Comparison of ENCODE assay signal across 27 cellular contexts in genomic region chr11:19740586-19740985, GRCh38. TPM values are rescaled to one million over a fixed set of nuclear protein-coding genes. Genes with fewer than 3 reads are reported as not detected.
DNase-seq lines count a peak whose midpoint lies in the region; ATAC-seq, FAIRE-seq and TF ChIP-seq lines count a peak whose summit lies in the region.
"Had no signal": no experiment of that assay in that cellular context is flagged by ENCODE, and none has a peak within 500 bp of the region (broad histone marks: within the 10 kb centered on the region; RNA-seq: fewer than 3 reads in every experiment).

No MANE protein-coding gene starts in this region.

- no peaks in the 10 kb centered on the region; the same call in 1 of the 2 replicates for H4K20me1 ChIP-seq in K562 (replicated peaks; ENCODE audit: control insufficient read depth, insufficient read depth, low read length)
- H4K20me1 ChIP-seq: BLaER1 had no signal

- no peak for TF ChIP-seq POLR2A in K562 (conservative IDR thresholded peaks at IDR 0.05)
- no peak for TF ChIP-seq POLR2A in sigmoid colon (IDR thresholded peaks at IDR 0.05)

- H3K27ac ChIP-seq in K562 (ENCODE audit: extremely low read depth, low read depth, low read length) (no peak overlapping the region), sigmoid colon (peak overlapping the region in 3 of 4 donors; percentile 75 to 98 (median 97))
- H3K27ac ChIP-seq: BLaER1, SJCRH30 had no signal

- no peak overlapping the region for H3K4me3 ChIP-seq in K562
- H3K4me3 ChIP-seq in sigmoid colon, result no peak overlapping the region
- H3K4me3 ChIP-seq: BLaER1, GM23248, HAP-1, SJCRH30 had no signal

- WGBS in K562 (ENCODE audit: insufficient coverage, low coverage, missing lambda C conversion rate), result 0% methylated on average over 1 of the region's 1 CpG
- 49 to 83% methylated on average over 1 of the region's 1 CpG for WGBS in sigmoid colon, 2 donors

- DNase-seq in NCI-H524 (lab: John Stamatoyannopoulos, UW), result peak; percentile 8 to 37
- DNase-seq in K562 (ENCODE audit: extremely low read depth in 1 of 4, low spot score in 3 of 4), result no peak
- DNase-seq in globus pallidus (ENCODE audit: low spot score), result peak; percentile 58
- DNase-seq in sigmoid colon, result no peak
- DNase-seq in AG08396 (ENCODE audit: low spot score), result no peak
- no peak for DNase-seq in cerebellum (ENCODE audit: low spot score)
- DNase-seq in DMS53 treated with DMSO at 0.1 percent for 48 hours (lab: John Stamatoyannopoulos, UW; ENCODE audit: unreplicated experiment), result no peak
- no peak for DNase-seq in Kasumi-1 (lab: John Stamatoyannopoulos, UW)
- DNase-seq: CD4-positive, alpha-beta T cell; DMS 273 treated with DMSO at 0.1 percent for 48 hours; DND-41; MM.1S; NCI-H1048; NCI-H1436; NCI-H187 treated with DMSO at 0.1 percent for 48 hours; NCI-H2107; NCI-H2227 treated with DMSO at 0.1 percent for 48 hours; NCI-H510A; NCI-H774; OCI-M1; SJCRH30 had no signal

- no peak for ATAC-seq in K562

- no peaks in the 10 kb centered on the region for H3K79me2 ChIP-seq in K562 (ENCODE audit: control insufficient read depth, insufficient read depth, low read length)

- in situ Hi-C loops in K562 (cut with MboI), result loop anchor here (10.0 kb wide), 1 partner anchor 456 kb away; no protein-coding TSS in a partner anchor

- no peak for TF ChIP-seq RAD21 in K562 (CRISPR knock-in tag; conservative IDR thresholded peaks at IDR 0.05 in 1 of 2, IDR thresholded peaks at IDR 0.05 in 1 of 2)

- H3K9me1 ChIP-seq in K562 (ENCODE audit: control insufficient read depth, insufficient read depth, low read length), result no peaks in the 10 kb centered on the region

- FAIRE-seq in K562 (lab: Jason Lieb, UNC), result no peak
- FAIRE-seq: GM12891, RCC 7860 had no signal

- TF ChIP-seq CTCF in K562 (IDR thresholded peaks at IDR 0.05 in 2 of 3, conservative IDR thresholded peaks at IDR 0.05 in 1 of 3; ENCODE audit: insufficient read depth in 2 of 3, low read depth in 1 of 3, low read length in 3 of 3), result no peak
- TF ChIP-seq CTCF in sigmoid colon (IDR thresholded peaks at IDR 0.05), result no peak

- intact Hi-C loops in K562 (cut with micrococcal nuclease) (loop anchor here (10.0 kb wide), 1 partner anchor 164 kb away; no protein-coding TSS in a partner anchor), sigmoid colon (cut with DNase I) (loop anchor here (5.0 to 10.0 kb wide), 2 partner anchors 372 to 426 kb away; no protein-coding TSS in a partner anchor)

- H3K4me2 ChIP-seq in K562 (ENCODE audit: insufficient read depth, low read length), result no peak overlapping the region
- H3K4me2 ChIP-seq: BLaER1 had no signal

- no peak overlapping the region for H3K9ac ChIP-seq in K562 (ENCODE audit: insufficient read depth in 1 of 2, low read depth in 2 of 2, low read length in 2 of 2)
- H3K9ac ChIP-seq: BLaER1 had no signal

- no TSS peak for BruUV-seq in K562 (replicated peaks; lab: Mats Ljungman, UMichigan)

- H3K27me3 ChIP-seq in K562 (ENCODE audit: control insufficient read depth in 2 of 2, insufficient read depth in 2 of 2, low read length in 2 of 2), result peaks cover 0 to 12% of the 10 kb centered on the region in 2 experiments; a peak in 1 of 5 replicates
- H3K27me3 ChIP-seq in sigmoid colon, result no peaks in the 10 kb centered on the region
- H3K27me3 ChIP-seq: BLaER1, SJCRH30 had no signal

- TF ChIP-seq EP300 in K562 (IDR thresholded peaks at IDR 0.05; ENCODE audit: low read length) (no peak), sigmoid colon (IDR thresholded peaks at IDR 0.05) (no peak)

- H3K4me1 ChIP-seq in K562 (replicated peaks in 1 of 2; ENCODE audit: control insufficient read depth in 2 of 2, insufficient read depth in 2 of 2, low read length in 2 of 2) (no peaks in the 10 kb centered on the region), sigmoid colon (peaks cover 0 to 82% (median 53%) of the 10 kb centered on the region in 4 donors)
- H3K4me1 ChIP-seq: Caco-2, HAP-1 had no signal

- H3K9me3 ChIP-seq in K562 (replicated peaks; ENCODE audit: control insufficient read depth, insufficient read depth, low read depth, low read length), result no peaks in the 10 kb centered on the region
- no peaks in the 10 kb centered on the region for H3K9me3 ChIP-seq in sigmoid colon
- H3K9me3 ChIP-seq: BLaER1, Caco-2, HAP-1, SJCRH30 had no signal

- no peak overlapping the region for H2AFZ ChIP-seq in K562 (ENCODE audit: low read depth, low read length)

- CTCF ChIA-PET in K562 (lab: Yijun Ruan, JAX; ENCODE audit: low intra/inter-chr PET ratio), result interaction anchor here (1.0 kb wide), 1 partner anchor 670 kb away, joined by 3 read pairs; no protein-coding TSS in a partner anchor

- POLR2A ChIA-PET in K562 (lab: Yijun Ruan, JAX), result no interaction called here

- no peaks in the 10 kb centered on the region for H3K36me3 ChIP-seq in K562 (ENCODE audit: control insufficient read depth, insufficient read depth, low read length)
- H3K36me3 ChIP-seq in sigmoid colon, result peaks cover 0 to 7% (median 0%) of the 10 kb centered on the region in 4 donors
- H3K36me3 ChIP-seq: BLaER1, HAP-1, SJCRH30 had no signal

TF ChIP-seq in K562, 482 proteins besides CTCF, POLR2A, EP300 and RAD21:
- TF ChIP-seq, protein P1, sequence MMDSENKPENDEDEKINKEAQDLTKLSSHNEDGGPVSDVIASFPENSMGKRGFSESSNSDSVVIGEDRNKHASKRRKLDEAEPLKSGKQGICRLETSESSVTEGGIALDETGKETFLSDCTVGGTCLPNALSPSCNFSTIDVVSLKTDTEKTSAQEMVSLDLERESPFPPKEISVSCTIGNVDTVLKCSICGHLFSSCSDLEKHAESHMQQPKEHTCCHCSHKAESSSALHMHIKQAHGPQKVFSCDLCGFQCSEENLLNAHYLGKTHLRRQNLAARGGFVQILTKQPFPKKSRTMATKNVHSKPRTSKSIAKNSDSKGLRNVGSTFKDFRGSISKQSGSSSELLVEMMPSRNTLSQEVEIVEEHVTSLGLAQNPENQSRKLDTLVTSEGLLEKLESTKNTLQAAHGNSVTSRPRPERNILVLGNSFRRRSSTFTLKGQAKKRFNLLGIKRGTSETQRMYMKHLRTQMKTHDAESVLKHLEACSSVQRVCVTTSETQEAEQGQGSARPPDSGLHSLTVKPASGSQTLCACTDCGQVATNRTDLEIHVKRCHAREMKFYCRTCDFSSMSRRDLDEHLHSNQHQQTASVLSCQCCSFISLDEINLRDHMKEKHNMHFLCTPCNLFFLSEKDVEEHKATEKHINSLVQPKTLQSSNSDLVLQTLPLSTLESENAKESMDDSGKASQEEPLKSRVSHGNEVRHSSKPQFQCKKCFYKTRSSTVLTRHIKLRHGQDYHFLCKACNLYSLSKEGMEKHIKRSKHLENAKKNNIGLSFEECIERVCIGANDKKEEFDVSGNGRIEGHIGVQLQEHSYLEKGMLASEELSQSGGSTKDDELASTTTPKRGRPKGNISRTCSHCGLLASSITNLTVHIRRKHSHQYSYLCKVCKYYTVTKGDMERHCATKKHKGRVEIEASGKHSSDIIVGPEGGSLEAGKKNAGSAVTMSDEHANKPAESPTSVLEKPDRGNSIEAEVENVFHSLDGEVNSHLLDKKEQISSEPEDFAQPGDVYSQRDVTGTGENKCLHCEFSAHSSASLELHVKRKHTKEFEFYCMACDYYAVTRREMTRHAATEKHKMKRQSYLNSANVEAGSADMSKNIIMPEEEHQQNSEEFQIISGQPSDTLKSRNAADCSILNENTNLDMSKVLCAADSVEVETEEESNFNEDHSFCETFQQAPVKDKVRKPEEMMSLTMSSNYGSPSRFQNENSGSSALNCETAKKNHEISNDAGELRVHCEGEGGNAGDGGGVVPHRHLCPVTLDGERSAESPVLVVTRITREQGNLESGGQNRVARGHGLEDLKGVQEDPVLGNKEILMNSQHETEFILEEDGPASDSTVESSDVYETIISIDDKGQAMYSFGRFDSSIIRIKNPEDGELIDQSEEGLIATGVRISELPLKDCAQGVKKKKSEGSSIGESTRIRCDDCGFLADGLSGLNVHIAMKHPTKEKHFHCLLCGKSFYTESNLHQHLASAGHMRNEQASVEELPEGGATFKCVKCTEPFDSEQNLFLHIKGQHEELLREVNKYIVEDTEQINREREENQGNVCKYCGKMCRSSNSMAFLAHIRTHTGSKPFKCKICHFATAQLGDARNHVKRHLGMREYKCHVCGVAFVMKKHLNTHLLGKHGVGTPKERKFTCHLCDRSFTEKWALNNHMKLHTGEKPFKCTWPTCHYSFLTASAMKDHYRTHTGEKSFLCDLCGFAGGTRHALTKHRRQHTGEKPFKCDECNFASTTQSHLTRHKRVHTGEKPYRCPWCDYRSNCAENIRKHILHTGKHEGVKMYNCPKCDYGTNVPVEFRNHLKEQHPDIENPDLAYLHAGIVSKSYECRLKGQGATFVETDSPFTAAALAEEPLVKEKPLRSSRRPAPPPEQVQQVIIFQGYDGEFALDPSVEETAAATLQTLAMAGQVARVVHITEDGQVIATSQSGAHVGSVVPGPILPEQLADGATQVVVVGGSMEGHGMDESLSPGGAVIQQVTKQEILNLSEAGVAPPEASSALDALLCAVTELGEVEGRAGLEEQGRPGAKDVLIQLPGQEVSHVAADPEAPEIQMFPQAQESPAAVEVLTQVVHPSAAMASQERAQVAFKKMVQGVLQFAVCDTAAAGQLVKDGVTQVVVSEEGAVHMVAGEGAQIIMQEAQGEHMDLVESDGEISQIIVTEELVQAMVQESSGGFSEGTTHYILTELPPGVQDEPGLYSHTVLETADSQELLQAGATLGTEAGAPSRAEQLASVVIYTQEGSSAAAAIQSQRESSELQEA (IDR thresholded peaks at IDR 0.05; ENCODE audit: low read depth), result no peak
- TF ChIP-seq ZNF316 (IDR thresholded peaks at IDR 0.05), result 0 out of 2 replicates have a peak, but pooled peaks have one; percentile 14

RNA-seq across cellular contexts. Expression of gene NAV2, which starts 27.9 kb away (rescaled TPM):
- 0.58 and 1.4 TPM in 2 replicates for total RNA-seq in K562 (2011; cell fraction: chromatin; rRNA removed; ENCODE audit: low replicate concordance)
- total RNA-seq in K562 (2011; cell fraction: nucleolus; rRNA removed), result 0.17 and 1.1 TPM in 2 replicates
- total RNA-seq in K562 (2011; cell fraction: nucleoplasm; rRNA removed), result 0.37 and 1.6 TPM in 2 replicates
- total RNA-seq in K562 (2014; rRNA removed), result 0.05 TPM in 1 of 2 replicates, not detected in the other
- total RNA-seq in K562 (2014; rRNA removed; fragmentation: Illumina TruSeq; extraction: Trizol), result under 0.01 and 0.04 TPM in 2 replicates
- 0.04 TPM in 2 replicates for total RNA-seq in K562 (2015; rRNA removed; fragmentation: Illumina TruSeq; extraction: Trizol)
- 0.25 and 0.35 TPM in 2 replicates for total RNA-seq in K562 (2021)
- polyA plus RNA-seq in K562 (2011; rRNA removed), result 0.07 and 0.41 TPM in 2 replicates
- 0.07 and 0.25 TPM in 2 replicates for polyA plus RNA-seq in K562 (2011; cell fraction: cytosol; rRNA removed)
- 0.47 and 0.86 TPM in 2 replicates for polyA plus RNA-seq in K562 (2011; cell fraction: nucleus; rRNA removed)
- 0.35 and 0.47 TPM in 2 replicates for polyA plus RNA-seq in K562 (2012)
- polyA plus RNA-seq in K562 (2014; fragmentation: Illumina TruSeq; extraction: Trizol), result 0.07 and 0.15 TPM in 2 replicates
- under 1 TPM; 0.03 to 0.06 TPM for polyA plus RNA-seq in K562 (2014; fragmentation: Nextera tagmentation; extraction: Ambion mirVana)
- 0.05 and 0.08 TPM in 2 replicates for polyA plus RNA-seq in K562 (2014; rRNA removed)
- 0.18 and 0.96 TPM in 2 replicates for polyA minus RNA-seq in K562 (2011; rRNA and poly(A)+ RNA removed)
- 1.5 TPM in 1 of 2 replicates, not detected in the other for polyA minus RNA-seq in K562 (2011; cell fraction: cytosol; rRNA and poly(A)+ RNA removed)
- polyA minus RNA-seq in K562 (2011; cell fraction: nucleus; rRNA and poly(A)+ RNA removed), result 0.67 and 0.78 TPM in 2 replicates
- total RNA-seq in sigmoid colon, result 10 to 100 TPM; 22.1 to 62.6 (median 38.2) TPM
- polyA plus RNA-seq in sigmoid colon, result 1 to 10 TPM; 1.2 to 9.6 (median 2.3) TPM
- 18.3 TPM for total RNA-seq in cerebellum

Comparison
In these comparisons a context has a peak if more than half of its experiments do, and no peak if none do; other contexts are left out.
1. DNase-seq: peak in NCI-H524 (2 of 2) and globus pallidus (single experiment); none in K562 (0 of 4), sigmoid colon (single experiment), AG08396 (single experiment), cerebellum (single experiment), DMS53 treated with DMSO at 0.1 percent for 48 hours (single experiment) and Kasumi-1 (0 of 2).